In the genomic region with DNA sequence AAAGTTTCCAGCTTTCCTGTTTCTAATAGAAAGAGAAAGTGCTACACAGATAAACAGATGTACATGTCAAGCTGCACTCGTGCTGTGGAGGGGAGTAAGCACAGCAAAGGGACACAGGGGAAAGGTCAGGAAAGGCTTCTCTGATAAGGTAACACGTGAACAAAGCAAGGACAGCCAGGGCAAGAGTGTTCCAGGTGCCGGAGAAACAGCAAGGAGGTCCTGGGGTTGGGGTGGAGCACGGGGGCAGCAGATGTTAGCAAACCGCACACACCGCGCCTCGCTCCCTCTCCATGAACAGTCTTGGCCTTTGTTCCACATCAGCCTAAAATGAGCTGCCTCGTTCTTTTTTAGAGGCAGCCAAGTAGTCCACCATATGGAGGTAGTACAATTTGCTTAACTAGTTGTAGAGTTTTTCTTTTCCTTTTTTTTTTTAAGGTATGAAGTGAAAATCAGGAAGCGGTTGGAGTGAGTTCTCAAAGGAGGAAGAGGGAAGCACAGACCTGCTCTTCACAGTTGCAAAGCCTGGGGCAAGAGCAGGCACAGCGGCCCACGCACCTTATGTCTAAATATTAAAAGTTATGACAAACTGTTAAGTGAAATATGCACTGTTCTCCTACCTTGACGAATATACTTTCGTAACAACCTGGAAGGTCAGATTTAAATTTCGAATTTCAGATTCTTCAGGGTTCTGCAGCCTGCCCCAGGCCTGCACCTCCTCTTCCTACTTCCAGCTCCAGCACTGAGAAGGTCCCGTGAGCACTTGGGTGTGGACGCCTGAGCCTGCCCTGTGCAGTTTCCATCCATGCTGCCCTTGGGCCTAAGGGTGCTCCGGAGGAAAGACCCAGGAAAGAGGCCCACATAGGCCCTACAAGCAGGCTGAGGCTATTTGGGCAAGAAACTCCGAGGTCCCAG, we compare ENCODE assay signal across 17 cellular contexts. TPM values are rescaled to one million over a fixed set of nuclear protein-coding genes. Genes with fewer than 3 reads are reported as not detected.
DNase-seq lines count a peak whose midpoint lies in the region; ATAC-seq and TF ChIP-seq lines count a peak whose summit lies in the region.
"Had no signal": no experiment of that assay in that cellular context is flagged by ENCODE, and none has a peak within 500 bp of the region (broad histone marks: within the 10 kb centered on the region; RNA-seq: fewer than 3 reads in every experiment).

No MANE protein-coding gene starts in this region.

- peak overlapping the region in 1 of 10 donors; percentile 32 for H3K4me3 ChIP-seq in heart right ventricle
- no peak overlapping the region for H3K4me3 ChIP-seq in naive thymus-derived CD4-positive, alpha-beta T cell (ENCODE audit: low read length)
- H3K4me3 ChIP-seq in aorta (ENCODE audit: low read length in 2 of 2): no peak overlapping the region
- H3K4me3 ChIP-seq: colonic mucosa, HAP-1, smooth muscle cell had no signal

- POLR2A ChIA-PET in naive thymus-derived CD4-positive, alpha-beta T cell (lab: Charles Lee): no interaction called here
- POLR2A ChIA-PET in activated CD8-positive, alpha-beta T cell treated with anti-CD3 and anti-CD28 coated beads, Interleukin-2, amount 10 ng/mL, durations not matched to agents 7 days and 5 days (lab: Charles Lee): no interaction called here

- H3K4me1 ChIP-seq in heart right ventricle (peaks cover 0 to 21% (median 6%) of the 10 kb centered on the region in 9 donors), aorta (ENCODE audit: control insufficient read depth in 1 of 2, insufficient read depth in 2 of 2, low read length in 2 of 2) (no peaks in the 10 kb centered on the region)
- no peaks in the 10 kb centered on the region for H3K4me1 ChIP-seq in naive thymus-derived CD4-positive, alpha-beta T cell (ENCODE audit: control insufficient read depth in 2 of 2, insufficient read depth in 2 of 2, low read length in 2 of 2)
- H3K4me1 ChIP-seq: colonic mucosa, HAP-1 had no signal

- no peaks in the 10 kb centered on the region for H3K9me3 ChIP-seq in heart right ventricle
- H3K9me3 ChIP-seq in naive thymus-derived CD4-positive, alpha-beta T cell (ENCODE audit: control insufficient read depth in 2 of 3, low read length in 3 of 3): no peaks in the 10 kb centered on the region
- no peaks in the 10 kb centered on the region for H3K9me3 ChIP-seq in aorta (ENCODE audit: control insufficient read depth, low read length)
- H3K9me3 ChIP-seq: colonic mucosa, HAP-1 had no signal

- no peak overlapping the region for H3K27ac Mint-ChIP-seq in chondrocyte (ENCODE audit: unreplicated experiment)
- peak overlapping the region; percentile 35 to 88 (median 78) for H3K27ac Mint-ChIP-seq in naive thymus-derived CD4-positive, alpha-beta T cell
- H3K27ac Mint-ChIP-seq in activated CD8-positive, alpha-beta T cell treated with anti-CD3 and anti-CD28 coated beads, Interleukin-2, amount 10 ng/mL, durations not matched to agents 7 days and 5 days: no peak overlapping the region

- H3K27ac ChIP-seq in heart right ventricle (peak overlapping the region in 2 of 10 donors; percentile 22 to 62), aorta (ENCODE audit: low read depth in 1 of 2, low read length in 2 of 2) (no peak overlapping the region)
- peak overlapping the region; percentile 60 for H3K27ac ChIP-seq in naive thymus-derived CD4-positive, alpha-beta T cell (ENCODE audit: low read depth, low read length)
- H3K27ac ChIP-seq: colonic mucosa had no signal

- TF ChIP-seq CTCF in heart right ventricle (IDR thresholded peaks at IDR 0.05): no peak
- TF ChIP-seq CTCF in chondrocyte (IDR thresholded peaks at IDR 0.05): no peak

- ATAC-seq in heart right ventricle: peak in 6 of 8 donors; percentile 25 to 44 (median 38)
- ATAC-seq in left ventricle myocardium superior: no peak
- no peak for ATAC-seq in naive thymus-derived CD4-positive, alpha-beta T cell
- ATAC-seq in aorta (ENCODE audit: low FRiP score): no peak
- ATAC-seq in activated CD8-positive, alpha-beta T cell treated with anti-CD3 and anti-CD28 coated beads, Interleukin-2, amount 10 ng/mL, durations not matched to agents 7 days and 5 days: no peak
- ATAC-seq in GM19395 (IDR thresholded peaks at IDR 0.05; ENCODE audit: unreplicated experiment): no peak

- WGBS in heart right ventricle, 2 donors: 61 to 74% methylated on average over 19 of the region's 19 CpGs
- WGBS in aorta, 2 donors: 85 to 89% methylated on average over 19 of the region's 19 CpGs

- no peak overlapping the region for H3K4me3 Mint-ChIP-seq in chondrocyte (ENCODE audit: unreplicated experiment)
- peak overlapping the region in 5 of 10 donors; percentile 12 to 59 (median 52) for H3K4me3 Mint-ChIP-seq in naive thymus-derived CD4-positive, alpha-beta T cell
- H3K4me3 Mint-ChIP-seq in activated CD8-positive, alpha-beta T cell treated with anti-CD3 and anti-CD28 coated beads, Interleukin-2, amount 10 ng/mL, durations not matched to agents 7 days and 5 days: no peak overlapping the region

- intact Hi-C loops in heart right ventricle (cut with DNase I): no loop called here
- intact Hi-C loops in left ventricle myocardium superior (cut with micrococcal nuclease): no loop called here
- intact Hi-C loops in naive thymus-derived CD4-positive, alpha-beta T cell (cut with micrococcal nuclease): no loop called here
- intact Hi-C loops in aorta (cut with DNase I): no loop called here

- no peaks in the 10 kb centered on the region for H3K36me3 Mint-ChIP-seq in chondrocyte (ENCODE audit: low read depth)
- H3K36me3 Mint-ChIP-seq in naive thymus-derived CD4-positive, alpha-beta T cell: peaks cover 0 to 5% (median 0%) of the 10 kb centered on the region in 5 donors
- no peaks in the 10 kb centered on the region for H3K36me3 Mint-ChIP-seq in activated CD8-positive, alpha-beta T cell treated with anti-CD3 and anti-CD28 coated beads, Interleukin-2, amount 10 ng/mL, durations not matched to agents 7 days and 5 days (ENCODE audit: low read depth)

- no peaks in the 10 kb centered on the region for H3K9me3 Mint-ChIP-seq in chondrocyte (ENCODE audit: low read depth)
- H3K9me3 Mint-ChIP-seq in naive thymus-derived CD4-positive, alpha-beta T cell: no peaks in the 10 kb centered on the region
- no peaks in the 10 kb centered on the region for H3K9me3 Mint-ChIP-seq in activated CD8-positive, alpha-beta T cell treated with anti-CD3 and anti-CD28 coated beads, Interleukin-2, amount 10 ng/mL, durations not matched to agents 7 days and 5 days (ENCODE audit: insufficient read depth)

- CTCF ChIA-PET in naive thymus-derived CD4-positive, alpha-beta T cell (lab: Charles Lee): interaction anchor here (1.5 kb wide), 1 partner anchor 18 kb away, joined by 4 read pairs; no protein-coding TSS in a partner anchor
- CTCF ChIA-PET in activated CD8-positive, alpha-beta T cell treated with anti-CD3 and anti-CD28 coated beads, Interleukin-2, amount 10 ng/mL, durations not matched to agents 7 days and 5 days (lab: Charles Lee): no interaction called here

- H3K27me3 ChIP-seq in heart right ventricle: peaks cover 0 to 3% (median 0%) of the 10 kb centered on the region in 7 donors
- H3K27me3 ChIP-seq in naive thymus-derived CD4-positive, alpha-beta T cell (ENCODE audit: control insufficient read depth in 2 of 2, insufficient read depth in 2 of 2, low read length in 2 of 2): no peaks in the 10 kb centered on the region
- no peaks in the 10 kb centered on the region for H3K27me3 ChIP-seq in aorta (ENCODE audit: control insufficient read depth in 1 of 2, insufficient read depth in 2 of 2, low read length in 1 of 2)
- H3K27me3 ChIP-seq: colonic mucosa had no signal

- DNase-seq in heart right ventricle (no peak), left ventricle myocardium superior (no peak), chondrocyte (ENCODE audit: low spot score) (peak; percentile 59), aorta (peak; percentile 29 to 69), HuH-7.5 (ENCODE audit: low spot score) (no peak)
- no peak for DNase-seq in naive thymus-derived CD4-positive, alpha-beta T cell
- DNase-seq in activated CD8-positive, alpha-beta T cell treated with anti-CD3 and anti-CD28 coated beads, Interleukin-2, amount 10 ng/mL, durations not matched to agents 7 days and 5 days: no peak
- DNase-seq: activated CD4-positive, alpha-beta T cell treated with anti-CD3 and anti-CD28 coated beads, Interleukin-2, amount 50 U/mL, for 48 hours; colonic mucosa; glutamatergic neuron; midbrain; NCI-H2029 treated with DMSO at 0.1 percent for 48 hours; occipital lobe had no signal

- H3K36me3 ChIP-seq in heart right ventricle (no peaks in the 10 kb centered on the region), aorta (ENCODE audit: control insufficient read depth in 1 of 2, insufficient read depth in 2 of 2, low read length in 1 of 2) (no peaks in the 10 kb centered on the region)
- H3K36me3 ChIP-seq in naive thymus-derived CD4-positive, alpha-beta T cell (ENCODE audit: control insufficient read depth in 2 of 3, insufficient read depth in 3 of 3, low read length in 3 of 3): peaks cover 0 to 4% (median 0%) of the 10 kb centered on the region in 3 experiments
- H3K36me3 ChIP-seq: colonic mucosa, HAP-1 had no signal

- no peaks in the 10 kb centered on the region for H3K4me1 Mint-ChIP-seq in chondrocyte (ENCODE audit: low read depth)
- peaks cover 7 to 22% (median 14%) of the 10 kb centered on the region in 7 donors for H3K4me1 Mint-ChIP-seq in naive thymus-derived CD4-positive, alpha-beta T cell
- H3K4me1 Mint-ChIP-seq in activated CD8-positive, alpha-beta T cell treated with anti-CD3 and anti-CD28 coated beads, Interleukin-2, amount 10 ng/mL, durations not matched to agents 7 days and 5 days (ENCODE audit: low read depth): peaks cover 5% of the 10 kb centered on the region

- H3K27me3 Mint-ChIP-seq in chondrocyte (ENCODE audit: low read depth): no peaks in the 10 kb centered on the region
- no peaks in the 10 kb centered on the region for H3K27me3 Mint-ChIP-seq in naive thymus-derived CD4-positive, alpha-beta T cell
- H3K27me3 Mint-ChIP-seq in activated CD8-positive, alpha-beta T cell treated with anti-CD3 and anti-CD28 coated beads, Interleukin-2, amount 10 ng/mL, durations not matched to agents 7 days and 5 days (ENCODE audit: low read depth): no peaks in the 10 kb centered on the region

RNA-seq across cellular contexts. Expression of a gene that starts 41.5 kb away (rescaled TPM):
- 10 to 100 TPM in 1 of 10 donors, 1 to 10 TPM in 9; 3.6 to 11.1 (median 6.2) TPM for total RNA-seq in heart right ventricle
- 1 to 10 TPM; 4.5 to 6.4 TPM for polyA plus RNA-seq in heart right ventricle
- total RNA-seq in left ventricle myocardium superior: 3.8 TPM
- total RNA-seq in chondrocyte: 3.4 to 4.1 TPM (median 4.0 TPM) in 3 replicates
- 10 to 100 TPM in 2 of 5 experiments, 1 to 10 TPM in 3; 3.0 to 19.6 (median 4.3) TPM for total RNA-seq in naive thymus-derived CD4-positive, alpha-beta T cell
- 1 to 10 TPM in 1 of 2 donors, under 1 TPM in 1; 0.84 to 8.4 TPM for polyA plus RNA-seq in naive thymus-derived CD4-positive, alpha-beta T cell
- 10 to 100 TPM; 12.5 to 18.1 TPM for total RNA-seq in aorta
- 1 to 10 TPM; 1.6 to 3.5 TPM for polyA plus RNA-seq in aorta
- total RNA-seq in activated CD8-positive, alpha-beta T cell treated with anti-CD3 and anti-CD28 coated beads, Interleukin-2, amount 10 ng/mL, durations not matched to agents 7 days and 5 days: 1 to 10 TPM; 2.5 to 3.8 TPM

RNA-seq across cellular contexts. Expression of a gene that starts 51.7 kb away (rescaled TPM):
- total RNA-seq in heart right ventricle: 10 to 100 TPM in 8 of 10 donors, 1 to 10 TPM in 2; 7.0 to 29.1 (median 12.0) TPM
- 10 to 100 TPM; 12.6 to 14.9 TPM for polyA plus RNA-seq in heart right ventricle
- total RNA-seq in left ventricle myocardium superior: 17.4 TPM
- 25.5 to 98.5 TPM (median 25.7 TPM) in 3 replicates for total RNA-seq in chondrocyte
- 100 to 1,000 TPM in 1 of 5 experiments, 10 to 100 TPM in 4; 53.9 to 180 (median 59.2) TPM for total RNA-seq in naive thymus-derived CD4-positive, alpha-beta T cell
- 10 to 100 TPM; 38.8 to 43.9 TPM for polyA plus RNA-seq in naive thymus-derived CD4-positive, alpha-beta T cell
- total RNA-seq in aorta: 10 to 100 TPM; 13.3 to 24.7 TPM
- 10 to 100 TPM in 1 of 2 donors, 1 to 10 TPM in 1; 5.7 to 20.2 TPM for polyA plus RNA-seq in aorta
- total RNA-seq in activated CD8-positive, alpha-beta T cell treated with anti-CD3 and anti-CD28 coated beads, Interleukin-2, amount 10 ng/mL, durations not matched to agents 7 days and 5 days: 100 to 1,000 TPM; 165 to 166 TPM
- total RNA-seq: HT-29 had no signal

Comparison
In these comparisons a context has a peak if more than half of its experiments do, and no peak if none do; other contexts are left out.
1. ATAC-seq: peak in heart right ventricle (6 of 8); none in left ventricle myocardium superior (single experiment), naive thymus-derived CD4-positive, alpha-beta T cell (single experiment), aorta (single experiment), activated CD8-positive, alpha-beta T cell treated with anti-CD3 and anti-CD28 coated beads, Interleukin-2, amount 10 ng/mL, durations not matched to agents 7 days and 5 days (single experiment) and GM19395 (single experiment).
2. DNase-seq: peak in chondrocyte (single experiment) and aorta (2 of 2); none in heart right ventricle (0 of 2), left ventricle myocardium superior (single experiment), naive thymus-derived CD4-positive, alpha-beta T cell (0 of 9), activated CD8-positive, alpha-beta T cell treated with anti-CD3 and anti-CD28 coated beads, Interleukin-2, amount 10 ng/mL, durations not matched to agents 7 days and 5 days (single experiment) and HuH-7.5 (single experiment).
3. H3K27ac Mint-ChIP-seq: peak in naive thymus-derived CD4-positive, alpha-beta T cell (9 of 9); none in chondrocyte (single experiment) and activated CD8-positive, alpha-beta T cell treated with anti-CD3 and anti-CD28 coated beads, Interleukin-2, amount 10 ng/mL, durations not matched to agents 7 days and 5 days (single experiment).